Comparison of ENCODE assay signal across 26 cellular contexts in genomic region chr15:57086857-57087427, GRCh38.
DNase-seq lines count a peak whose midpoint lies in the region; ATAC-seq, FAIRE-seq and TF ChIP-seq lines count a peak whose summit lies in the region.
"Had no signal": no experiment of that assay in that cellular context is flagged by ENCODE, and none has a peak within 500 bp of the region (broad histone marks: within the 10 kb centered on the region; RNA-seq: fewer than 3 reads in every experiment).

No MANE protein-coding gene starts in this region.

- TF ChIP-seq CTCF in HEK293 (tag by site-specific recombination; IDR thresholded peaks at IDR 0.05) (no peak), K562 (IDR thresholded peaks at IDR 0.05 in 2 of 3, conservative IDR thresholded peaks at IDR 0.05 in 1 of 3; ENCODE audit: insufficient read depth in 2 of 3, low read depth in 1 of 3, low read length in 3 of 3) (no peak)

- H3K36me3 ChIP-seq in HEK293 (ENCODE audit: control insufficient read depth in 2 of 2, insufficient read depth in 1 of 2, low read length in 2 of 2) (no peaks in the 10 kb centered on the region), K562 (ENCODE audit: control insufficient read depth, insufficient read depth, low read length) (peaks cover 5% of the 10 kb centered on the region)
- H3K36me3 ChIP-seq: BE2C had no signal

- peaks cover 11% of the 10 kb centered on the region for H3K4me1 Mint-ChIP-seq in T-helper 17 cell

- ATAC-seq in T-helper 17 cell (no peak), K562 (no peak), HG03432 (IDR thresholded peaks at IDR 0.05; ENCODE audit: unreplicated experiment) (no peak), HG03354 (IDR thresholded peaks at IDR 0.05; ENCODE audit: poor library complexity, severe bottlenecking, unreplicated experiment) (no peak)
- ATAC-seq: GM12878 had no signal

- H3K9me3 ChIP-seq in HEK293 (ENCODE audit: control insufficient read depth, insufficient read depth, low read depth, low read length) = no peaks in the 10 kb centered on the region
- no peaks in the 10 kb centered on the region for H3K9me3 ChIP-seq in T-helper 17 cell (ENCODE audit: control insufficient read depth, low read length, poor library complexity, severe bottlenecking)
- no peaks in the 10 kb centered on the region for H3K9me3 ChIP-seq in K562 (replicated peaks; ENCODE audit: control insufficient read depth, insufficient read depth, low read depth, low read length)
- H3K9me3 ChIP-seq: BE2C, BLaER1 had no signal

- WGBS in K562 (ENCODE audit: insufficient coverage, low coverage, missing lambda C conversion rate) = 83% methylated on average over 4 of the region's 4 CpGs

- H3K27me3 Mint-ChIP-seq in T-helper 17 cell = no peaks in the 10 kb centered on the region
- H3K27me3 Mint-ChIP-seq: CD4-positive, alpha-beta memory T cell; CD4-positive, CD25-positive, alpha-beta regulatory T cell; CD8-positive, alpha-beta memory T cell had no signal

- in situ Hi-C loops in K562 (cut with MboI) = no loop called here

- no peak overlapping the region for H2AFZ ChIP-seq in K562 (ENCODE audit: low read depth, low read length)

- no peak for TF ChIP-seq EP300 in K562 (IDR thresholded peaks at IDR 0.05; ENCODE audit: low read length)

- FAIRE-seq in K562 (lab: Jason Lieb, UNC) = no peak
- FAIRE-seq: A204.1, GM12878, GM12892, GM18507 had no signal

- H3K27ac ChIP-seq in HEK293 (ENCODE audit: extremely low read depth, low read depth, low read length) (no peak overlapping the region), K562 (ENCODE audit: extremely low read depth, low read depth, low read length) (no peak overlapping the region)
- H3K27ac ChIP-seq: BLaER1 had no signal

- H3K27ac Mint-ChIP-seq in T-helper 17 cell = peak overlapping the region; percentile 27
- H3K27ac Mint-ChIP-seq: CD4-positive, alpha-beta memory T cell; CD4-positive, CD25-positive, alpha-beta regulatory T cell; CD8-positive, alpha-beta memory T cell had no signal

- no peak for TF ChIP-seq RAD21 in K562 (CRISPR knock-in tag; conservative IDR thresholded peaks at IDR 0.05 in 1 of 2, IDR thresholded peaks at IDR 0.05 in 1 of 2)

- TF ChIP-seq POLR2A in K562 (conservative IDR thresholded peaks at IDR 0.05) = no peak

- no peaks in the 10 kb centered on the region for H3K36me3 Mint-ChIP-seq in T-helper 17 cell (ENCODE audit: low read depth)

- intact Hi-C loops in K562 (cut with micrococcal nuclease) = no loop called here

- POLR2A ChIA-PET in HEK293 (lab: Yijun Ruan, JAX) = no interaction called here
- POLR2A ChIA-PET in K562 (lab: Yijun Ruan, JAX) = no interaction called here

- no peak overlapping the region for H3K4me3 Mint-ChIP-seq in T-helper 17 cell
- H3K4me3 Mint-ChIP-seq: CD14-positive monocyte; CD4-positive, alpha-beta memory T cell; CD4-positive, CD25-positive, alpha-beta regulatory T cell; CD8-positive, alpha-beta memory T cell had no signal

- H3K9ac ChIP-seq in K562 (ENCODE audit: insufficient read depth in 1 of 2, low read depth in 2 of 2, low read length in 2 of 2) = no peak overlapping the region
- H3K9ac ChIP-seq: BLaER1 had no signal

- no peaks in the 10 kb centered on the region for H3K27me3 ChIP-seq in K562 (ENCODE audit: control insufficient read depth in 2 of 2, insufficient read depth in 2 of 2, low read length in 2 of 2)
- H3K27me3 ChIP-seq: BE2C, BLaER1 had no signal

- H3K9me1 ChIP-seq in K562 (ENCODE audit: control insufficient read depth, insufficient read depth, low read length) = no peaks in the 10 kb centered on the region

- H3K4me1 ChIP-seq in HEK293 (ENCODE audit: control insufficient read depth, insufficient read depth, low read length) (peaks cover 7% of the 10 kb centered on the region), K562 (replicated peaks in 1 of 2; ENCODE audit: control insufficient read depth in 2 of 2, insufficient read depth in 2 of 2, low read length in 2 of 2) (peaks cover 4 to 10% of the 10 kb centered on the region in 2 experiments; a peak in 3 of 5 replicates)

- H3K4me2 ChIP-seq in K562 (ENCODE audit: insufficient read depth, low read length) = no peak overlapping the region
- H3K4me2 ChIP-seq: BLaER1 had no signal

- H3K4me3 ChIP-seq in HEK293 (ENCODE audit: low read depth, low read length) (no peak overlapping the region), K562 (no peak overlapping the region)
- H3K4me3 ChIP-seq: BLaER1, GM12878 had no signal

- no peaks in the 10 kb centered on the region for H4K20me1 ChIP-seq in K562 (replicated peaks; ENCODE audit: control insufficient read depth, insufficient read depth, low read length)

- BruUV-seq in K562 (replicated peaks; lab: Mats Ljungman, UMichigan) = no TSS peak

- no peak for DNase-seq in T-helper 17 cell
- DNase-seq in K562 (ENCODE audit: extremely low read depth in 1 of 4, low spot score in 3 of 4) = no peak
- DNase-seq: 8988T; ACHN; BE2C; C1 segment of cervical spinal cord; CD4-positive, alpha-beta memory T cell; CD4-positive, CD25-positive, alpha-beta regulatory T cell; CD8-positive, alpha-beta memory T cell; COR-L47; DMS 273 treated with DMSO at 0.1 percent for 48 hours; DMS153; DMS53; DMS79; DND-41; EL; GDM1 had no signal

- CTCF ChIA-PET in HEK293 (lab: Yijun Ruan, JAX) (no interaction called here), K562 (lab: Yijun Ruan, JAX; ENCODE audit: low intra/inter-chr PET ratio) (no interaction called here)

- H3K79me2 ChIP-seq in K562 (ENCODE audit: control insufficient read depth, insufficient read depth, low read length) = peaks cover 24% of the 10 kb centered on the region

TF ChIP-seq in HEK293, 187 proteins besides CTCF, POLR2A, EP300 and RAD21:
- peak; percentile 62; the same call in 1 of the 2 replicates for TF ChIP-seq ZNF596 (tag by site-specific recombination; IDR thresholded peaks at IDR 0.05)
- TF ChIP-seq ZNF510 (tag by site-specific recombination; IDR thresholded peaks at IDR 0.05; ENCODE audit: insufficient replicate concordance) = no peak
- no peak for TF ChIP-seq ZNF140 (tag by site-specific recombination; IDR thresholded peaks at IDR 0.05)
- TF ChIP-seq ZNF121 (tag by site-specific recombination; IDR thresholded peaks at IDR 0.05) = peak; percentile 46; the same call in 1 of the 2 replicates
- TF ChIP-seq PATZ1 (tag by site-specific recombination; IDR thresholded peaks at IDR 0.05) = no peak
- peak; percentile 87; the same call in 1 of the 2 replicates for TF ChIP-seq ZNF202 (tag by site-specific recombination; IDR thresholded peaks at IDR 0.05; ENCODE audit: borderline replicate concordance)
- TF ChIP-seq KLF1 (tag by site-specific recombination; IDR thresholded peaks at IDR 0.05) = no peak
- TF ChIP-seq ZFP41 (tag by site-specific recombination; IDR thresholded peaks at IDR 0.05; ENCODE audit: borderline replicate concordance) = no peak

TF ChIP-seq in K562, 482 proteins besides CTCF, POLR2A, EP300 and RAD21:
- no peak for TF ChIP-seq PTBP1 (IDR thresholded peaks at IDR 0.05; ENCODE audit: low read depth, low read length)
- TF ChIP-seq ZNF121 (CRISPR knock-in tag; conservative IDR thresholded peaks at IDR 0.05) = peak; percentile 72; the same call in 1 of the 2 replicates

Comparison
In these comparisons a context has a peak if more than half of its experiments do, and no peak if none do; other contexts are left out.
1. Of the 44 proteins assayed by ChIP-seq in both K562 and HEK293: peak only in K562: none; only in HEK293: none; in both: ZNF121; in neither: 43.